8 cellular contexts compared by ENCODE assay signal in the genomic region with DNA sequence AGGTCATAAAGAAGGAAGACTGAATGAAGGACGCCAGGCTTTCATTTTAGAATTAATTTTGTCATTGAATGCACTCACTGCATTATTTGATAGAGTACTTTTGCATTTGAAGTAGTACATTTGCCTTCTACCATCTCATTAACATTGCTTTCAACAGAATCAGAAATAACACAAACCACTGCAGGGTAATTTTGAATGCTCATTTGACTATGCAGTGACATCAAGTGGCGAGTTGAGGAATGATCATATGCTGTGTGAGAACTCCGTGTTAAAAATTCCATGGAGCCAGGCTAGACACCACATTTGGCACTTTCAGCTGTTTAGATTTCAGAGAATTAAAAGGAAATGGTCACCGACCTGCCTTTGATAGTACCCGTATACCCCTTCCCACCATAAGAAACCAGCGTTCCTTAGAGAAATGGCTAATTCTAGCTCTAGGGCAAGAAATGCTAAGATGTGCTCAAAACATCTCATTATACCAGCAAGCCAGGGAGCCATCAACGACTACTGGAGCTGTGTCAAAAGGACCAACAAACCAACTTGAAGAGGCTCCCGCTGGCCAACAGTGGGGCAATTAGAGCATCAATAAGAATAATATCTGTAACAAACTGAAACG. TPM values are rescaled to one million over a fixed set of nuclear protein-coding genes. Genes with fewer than 3 reads are reported as not detected.
DNase-seq lines count a peak whose midpoint lies in the region; ATAC-seq, FAIRE-seq and TF ChIP-seq lines count a peak whose summit lies in the region.

No MANE protein-coding gene starts in this region.

- H3K4me1 ChIP-seq in K562 (replicated peaks in 1 of 2; ENCODE audit: control insufficient read depth in 2 of 2, insufficient read depth in 2 of 2, low read length in 2 of 2) (peaks cover 0 to 2% of the 10 kb centered on the region in 2 experiments; a peak in 1 of 5 replicates), tibial artery (peaks cover 0 to 14% (median 7%) of the 10 kb centered on the region in 4 donors)

- no peaks in the 10 kb centered on the region for H3K9me1 ChIP-seq in K562 (ENCODE audit: control insufficient read depth, insufficient read depth, low read length)

- no peaks in the 10 kb centered on the region for H3K79me2 ChIP-seq in K562 (ENCODE audit: control insufficient read depth, insufficient read depth, low read length)

- no peak overlapping the region for H3K9ac ChIP-seq in K562 (ENCODE audit: insufficient read depth in 1 of 2, low read depth in 2 of 2, low read length in 2 of 2)

- WGBS in K562 (ENCODE audit: insufficient coverage, low coverage, missing lambda C conversion rate), result 28% methylated on average over 9 of the region's 9 CpGs

- no peak overlapping the region for H3K4me2 ChIP-seq in K562 (ENCODE audit: insufficient read depth, low read length)

- intact Hi-C loops in K562 (cut with micrococcal nuclease), result loop anchor here (2.0 to 5.0 kb wide), 3 partner anchors 67 to 229 kb away; no protein-coding TSS in a partner anchor
- intact Hi-C loops in tibial artery (cut with DNase I; ENCODE audit: low total_unique reads), result loop anchor here (5.0 kb wide), 1 partner anchor 66 kb away; no protein-coding TSS in a partner anchor

- no peaks in the 10 kb centered on the region for H4K20me1 ChIP-seq in K562 (replicated peaks; ENCODE audit: control insufficient read depth, insufficient read depth, low read length)

- TF ChIP-seq CTCF in K562 (IDR thresholded peaks at IDR 0.05 in 2 of 3, conservative IDR thresholded peaks at IDR 0.05 in 1 of 3; ENCODE audit: insufficient read depth in 2 of 3, low read depth in 1 of 3, low read length in 3 of 3) (peak; percentile 38 to 66 (median 52); a peak in 4 of 6 replicates), tibial artery (IDR thresholded peaks at IDR 0.05) (peak; percentile 63 to 69)

- H3K27me3 ChIP-seq in K562 (ENCODE audit: control insufficient read depth in 2 of 2, insufficient read depth in 2 of 2, low read length in 2 of 2), result no peaks in the 10 kb centered on the region
- no peaks in the 10 kb centered on the region for H3K27me3 ChIP-seq in tibial artery

- TF ChIP-seq POLR2A in K562 (conservative IDR thresholded peaks at IDR 0.05), result no peak

- no peak for TF ChIP-seq EP300 in K562 (IDR thresholded peaks at IDR 0.05; ENCODE audit: low read length)

- no peak overlapping the region for H3K4me3 ChIP-seq in K562
- no peak overlapping the region for H3K4me3 ChIP-seq in tibial artery

- in situ Hi-C loops in K562 (cut with MboI), result loop anchor here (5.0 kb wide), 1 partner anchor 71 kb away; no protein-coding TSS in a partner anchor

- POLR2A ChIA-PET in K562 (lab: Yijun Ruan, JAX), result interaction anchor here (0.9 to 1.0 kb wide), 2 partner anchors 17 to 60 kb away, joined by 4 read pairs; no protein-coding TSS in a partner anchor

- TF ChIP-seq RAD21 in K562 (CRISPR knock-in tag; conservative IDR thresholded peaks at IDR 0.05 in 1 of 2, IDR thresholded peaks at IDR 0.05 in 1 of 2), result peak; percentile 41 to 61

- peak; percentile 81 for ATAC-seq in K562
- no peak for ATAC-seq in GM19452 (IDR thresholded peaks at IDR 0.05; ENCODE audit: unreplicated experiment)

- H3K9me3 ChIP-seq in K562 (replicated peaks; ENCODE audit: control insufficient read depth, insufficient read depth, low read depth, low read length) (no peaks in the 10 kb centered on the region), tibial artery (no peaks in the 10 kb centered on the region)

- DNase-seq in NCI-H2029 treated with DMSO at 0.1 percent for 48 hours (lab: John Stamatoyannopoulos, UW) (peak; percentile 1), NCI-H2029 (lab: John Stamatoyannopoulos, UW) (no peak), NAMALWA (ENCODE audit: low spot score) (peak; percentile 60), K562 (ENCODE audit: extremely low read depth in 1 of 4, low spot score in 3 of 4) (peak; percentile 16 to 29 (median 22)), iris pigment epithelial cell (ENCODE audit: low read depth) (peak; percentile 68), tibial artery (no peak)
- DNase-seq in activated CD8-positive, alpha-beta memory T cell treated with anti-CD3 and anti-CD28 coated beads for 24 hours, result no peak

- peaks cover 24% of the 10 kb centered on the region; the same call in 2 of the 3 replicates for H3K36me3 ChIP-seq in K562 (ENCODE audit: control insufficient read depth, insufficient read depth, low read length)
- H3K36me3 ChIP-seq in tibial artery, result peaks cover 23 to 63% (median 36%) of the 10 kb centered on the region in 3 donors

- CTCF ChIA-PET in K562 (lab: Yijun Ruan, JAX; ENCODE audit: low intra/inter-chr PET ratio), result interaction anchor here (0.6 to 1.3 kb wide), 3 partner anchors 67 to 225 kb away, joined by 3 to 6 read pairs (median 5); no protein-coding TSS in a partner anchor

- peak; percentile 62 for FAIRE-seq in K562 (lab: Jason Lieb, UNC)

- BruUV-seq in K562 (replicated peaks; lab: Mats Ljungman, UMichigan), result no TSS peak

- no peak overlapping the region for H2AFZ ChIP-seq in K562 (ENCODE audit: low read depth, low read length)

- H3K27ac ChIP-seq in K562 (ENCODE audit: extremely low read depth, low read depth, low read length) (no peak overlapping the region), tibial artery (no peak overlapping the region)

TF ChIP-seq in K562, 482 proteins besides CTCF, POLR2A, EP300 and RAD21:
- TF ChIP-seq SMC3 (conservative IDR thresholded peaks at IDR 0.05; ENCODE audit: insufficient read depth, low read depth, low read length) (0 out of 2 replicates have a peak, but pooled peaks have one; percentile 8), RBM34 (IDR thresholded peaks at IDR 0.05; ENCODE audit: borderline replicate concordance, insufficient read depth, low read length) (no peak), MIER1 (IDR thresholded peaks at IDR 0.05; ENCODE audit: low read depth) (no peak), MCM2 (IDR thresholded peaks at IDR 0.05; ENCODE audit: low read depth) (no peak), SP1 (CRISPR knock-in tag; IDR thresholded peaks at IDR 0.05) (no peak), CXXC5 (CRISPR knock-in tag; IDR thresholded peaks at IDR 0.05) (no peak), SMAD3 (CRISPR knock-in tag; conservative IDR thresholded peaks at IDR 0.05) (no peak)

RNA-seq across cellular contexts. Expression of gene HEBP1, which starts 16.5 kb away (rescaled TPM):
- total RNA-seq in K562 (2011; cell fraction: chromatin; rRNA removed; ENCODE audit: low replicate concordance), result 3.2 and 4.8 TPM in 2 replicates
- 1.7 and 1.8 TPM in 2 replicates for total RNA-seq in K562 (2011; cell fraction: nucleolus; rRNA removed)
- total RNA-seq in K562 (2011; cell fraction: nucleoplasm; rRNA removed), result 4.2 and 4.4 TPM in 2 replicates
- 2.3 and 2.7 TPM in 2 replicates for total RNA-seq in K562 (2014; rRNA removed)
- total RNA-seq in K562 (2014; rRNA removed; fragmentation: Illumina TruSeq; extraction: Trizol), result 1.3 and 1.8 TPM in 2 replicates
- 1.3 and 1.6 TPM in 2 replicates for total RNA-seq in K562 (2015; rRNA removed; fragmentation: Illumina TruSeq; extraction: Trizol)
- total RNA-seq in K562 (2021), result 8.3 and 8.6 TPM in 2 replicates
- polyA plus RNA-seq in K562 (2011; rRNA removed), result 2.4 and 5.2 TPM in 2 replicates
- 2.8 and 5.6 TPM in 2 replicates for polyA plus RNA-seq in K562 (2011; cell fraction: cytosol; rRNA removed)
- 2.6 and 3.0 TPM in 2 replicates for polyA plus RNA-seq in K562 (2011; cell fraction: nucleus; rRNA removed)
- 9.0 and 17.5 TPM in 2 replicates for polyA plus RNA-seq in K562 (2012)
- polyA plus RNA-seq in K562 (2014; fragmentation: Illumina TruSeq; extraction: Trizol), result 10.1 and 11.1 TPM in 2 replicates
- 1 to 10 TPM; 1.1 to 1.4 TPM for polyA plus RNA-seq in K562 (2014; fragmentation: Nextera tagmentation; extraction: Ambion mirVana)
- polyA plus RNA-seq in K562 (2014; rRNA removed), result 5.1 and 5.4 TPM in 2 replicates
- polyA minus RNA-seq in K562 (2011; rRNA and poly(A)+ RNA removed), result 4.2 and 5.4 TPM in 2 replicates
- polyA minus RNA-seq in K562 (2011; cell fraction: cytosol; rRNA and poly(A)+ RNA removed), result 4.4 and 4.7 TPM in 2 replicates
- 1.8 and 3.0 TPM in 2 replicates for polyA minus RNA-seq in K562 (2011; cell fraction: nucleus; rRNA and poly(A)+ RNA removed)

RNA-seq across cellular contexts. Expression of gene GPRC5D, which starts 31.6 kb away (rescaled TPM):
- not detected in 2 replicates for total RNA-seq in K562 (2011; cell fraction: chromatin; rRNA removed; ENCODE audit: low replicate concordance)
- total RNA-seq in K562 (2011; cell fraction: nucleolus; rRNA removed), result not detected in 2 replicates
- total RNA-seq in K562 (2011; cell fraction: nucleoplasm; rRNA removed), result not detected in 2 replicates
- total RNA-seq in K562 (2014; rRNA removed) (not detected in 2 replicates), K562 (2014; rRNA removed; fragmentation: Illumina TruSeq; extraction: Trizol) (not detected in 2 replicates), K562 (2015; rRNA removed; fragmentation: Illumina TruSeq; extraction: Trizol) (not detected in 2 replicates), K562 (2021) (not detected in 2 replicates)
- polyA plus RNA-seq in K562 (2011; rRNA removed) (0.08 TPM in 1 of 2 replicates, not detected in the other), K562 (2014; fragmentation: Illumina TruSeq; extraction: Trizol) (not detected in 2 replicates), K562 (2014; fragmentation: Nextera tagmentation; extraction: Ambion mirVana) (1 to 10 TPM; 1.0 to 1.1 TPM), K562 (2014; rRNA removed) (not detected in 2 replicates)
- not detected in 2 replicates for polyA plus RNA-seq in K562 (2011; cell fraction: cytosol; rRNA removed)
- polyA plus RNA-seq in K562 (2011; cell fraction: nucleus; rRNA removed), result not detected in 2 replicates
- 0.86 and 1.0 TPM in 2 replicates for polyA plus RNA-seq in K562 (2012)
- not detected in 2 replicates for polyA minus RNA-seq in K562 (2011; rRNA and poly(A)+ RNA removed)
- polyA minus RNA-seq in K562 (2011; cell fraction: cytosol; rRNA and poly(A)+ RNA removed), result not detected in 2 replicates
- polyA minus RNA-seq in K562 (2011; cell fraction: nucleus; rRNA and poly(A)+ RNA removed), result not detected in 2 replicates

Comparison
In these comparisons a context has a peak if more than half of its experiments do, and no peak if none do; other contexts are left out.
1. DNase-seq: peak in NCI-H2029 treated with DMSO at 0.1 percent for 48 hours (single experiment), NAMALWA (single experiment), K562 (4 of 4) and iris pigment epithelial cell (single experiment); none in NCI-H2029 (single experiment), tibial artery (0 of 2) and activated CD8-positive, alpha-beta memory T cell treated with anti-CD3 and anti-CD28 coated beads for 24 hours (single experiment).